18 cellular contexts compared by ENCODE assay signal in the genomic region with DNA sequence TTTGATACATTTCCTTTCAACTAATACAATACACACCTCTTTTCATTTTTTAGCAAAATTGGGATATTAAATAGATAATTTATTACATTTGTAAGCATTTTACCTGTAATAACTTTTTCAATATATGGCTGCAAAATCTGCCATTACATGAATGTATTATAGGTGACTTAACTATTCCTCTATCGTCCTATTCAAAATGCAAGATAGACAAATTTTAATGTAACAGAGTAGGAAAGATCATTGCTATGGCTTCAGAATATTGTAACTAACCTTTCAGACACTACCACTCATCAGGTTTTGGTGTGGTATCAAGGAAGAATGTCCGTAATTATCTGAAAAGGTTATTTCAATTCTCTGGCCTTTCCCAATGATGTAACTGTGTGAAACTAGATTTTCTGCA.
DNase-seq lines count a peak whose midpoint lies in the region; ATAC-seq, FAIRE-seq and TF ChIP-seq lines count a peak whose summit lies in the region.
"Had no signal": no experiment of that assay in that cellular context is flagged by ENCODE, and none has a peak within 500 bp of the region (broad histone marks: within the 10 kb centered on the region; RNA-seq: fewer than 3 reads in every experiment).

No MANE protein-coding gene starts in this region.

- H3K9me3 ChIP-seq in KOPT-K1 (ENCODE audit: insufficient read depth, low read length, poor library complexity, severe bottlenecking) (peaks cover 11% of the 10 kb centered on the region), neutrophil (no peaks in the 10 kb centered on the region), MG63 (no peaks in the 10 kb centered on the region)
- H3K9me3 ChIP-seq: esophagus muscularis mucosa had no signal

- H3K36me3 ChIP-seq in KOPT-K1 (ENCODE audit: insufficient read depth, low read length) (no peaks in the 10 kb centered on the region), neutrophil (peaks cover 16% of the 10 kb centered on the region), MG63 (peaks cover 44% of the 10 kb centered on the region)
- H3K36me3 ChIP-seq: esophagus muscularis mucosa had no signal

- FAIRE-seq in GM12892 (lab: Jason Lieb, UNC) = no peak
- FAIRE-seq: TTC549 had no signal

- peaks cover 8% of the 10 kb centered on the region for H3K9me3 Mint-ChIP-seq in T-helper 1 cell treated with Interleukin-12 subunit alpha and Interleukin-12 subunit beta and Interleukin-4 antibody, amounts not matched to agents 30 μg/mL and 1 μg/mL, for 36 hours
- peaks cover 4% of the 10 kb centered on the region for H3K9me3 Mint-ChIP-seq in activated naive CD8-positive, alpha-beta T cell treated with anti-CD3 and anti-CD28 coated beads, Interleukin-2, amount 10 ng/mL, durations not matched to agents 7 days and 5 days

- no peak for ATAC-seq in activated naive CD8-positive, alpha-beta T cell treated with anti-CD3 and anti-CD28 coated beads, Interleukin-2, amount 10 ng/mL, durations not matched to agents 7 days and 5 days (ENCODE audit: low read depth)
- ATAC-seq: heart left ventricle had no signal

- peaks cover 80% of the 10 kb centered on the region for H3K4me1 Mint-ChIP-seq in T-helper 1 cell treated with Interleukin-12 subunit alpha and Interleukin-12 subunit beta and Interleukin-4 antibody, amounts not matched to agents 30 μg/mL and 1 μg/mL, for 36 hours (ENCODE audit: low read depth)
- H3K4me1 Mint-ChIP-seq in activated naive CD8-positive, alpha-beta T cell treated with anti-CD3 and anti-CD28 coated beads, Interleukin-2, amount 10 ng/mL, durations not matched to agents 7 days and 5 days = peaks cover 80% of the 10 kb centered on the region

- no peaks in the 10 kb centered on the region for H3K27me3 Mint-ChIP-seq in T-helper 1 cell treated with Interleukin-12 subunit alpha and Interleukin-12 subunit beta and Interleukin-4 antibody, amounts not matched to agents 30 μg/mL and 1 μg/mL, for 36 hours (ENCODE audit: low read depth)
- no peaks in the 10 kb centered on the region for H3K27me3 Mint-ChIP-seq in activated naive CD8-positive, alpha-beta T cell treated with anti-CD3 and anti-CD28 coated beads, Interleukin-2, amount 10 ng/mL, durations not matched to agents 7 days and 5 days

- peak overlapping the region; percentile 69 for H3K4me3 Mint-ChIP-seq in T-helper 1 cell treated with Interleukin-12 subunit alpha and Interleukin-12 subunit beta and Interleukin-4 antibody, amounts not matched to agents 30 μg/mL and 1 μg/mL, for 36 hours
- peak overlapping the region; percentile 75 for H3K4me3 Mint-ChIP-seq in activated naive CD8-positive, alpha-beta T cell treated with anti-CD3 and anti-CD28 coated beads, Interleukin-2, amount 10 ng/mL, durations not matched to agents 7 days and 5 days

- H3K27ac ChIP-seq in KOPT-K1 (ENCODE audit: low read depth, low read length, poor library complexity, severe bottlenecking) (peak overlapping the region; percentile 61), neutrophil (peak overlapping the region; percentile 95)
- H3K27ac ChIP-seq: 22Rv1, esophagus muscularis mucosa had no signal

- H3K4me3 ChIP-seq in neutrophil (ENCODE audit: low read depth in 1 of 2, low read length in 1 of 2) = peak overlapping the region in 1 of 2 experiments; percentile 27
- H3K4me3 ChIP-seq in MG63 = no peak overlapping the region
- H3K4me3 ChIP-seq: esophagus muscularis mucosa, heart left ventricle had no signal

- H3K27me3 ChIP-seq in neutrophil = no peaks in the 10 kb centered on the region
- no peaks in the 10 kb centered on the region for H3K27me3 ChIP-seq in MG63
- H3K27me3 ChIP-seq: esophagus muscularis mucosa, heart left ventricle had no signal

- H3K36me3 Mint-ChIP-seq in T-helper 1 cell treated with Interleukin-12 subunit alpha and Interleukin-12 subunit beta and Interleukin-4 antibody, amounts not matched to agents 30 μg/mL and 1 μg/mL, for 36 hours (ENCODE audit: low read depth) = peaks cover 50% of the 10 kb centered on the region
- H3K36me3 Mint-ChIP-seq in activated naive CD8-positive, alpha-beta T cell treated with anti-CD3 and anti-CD28 coated beads, Interleukin-2, amount 10 ng/mL, durations not matched to agents 7 days and 5 days = peaks cover 50% of the 10 kb centered on the region

- DNase-seq in T-helper 1 cell = no peak
- DNase-seq in activated naive CD8-positive, alpha-beta T cell treated with anti-CD3 and anti-CD28 coated beads, Interleukin-2, amount 10 ng/mL, durations not matched to agents 7 days and 5 days = no peak
- no peak for DNase-seq in MG63
- no peak for DNase-seq in NCI-H446 (lab: John Stamatoyannopoulos, UW)
- no peak for DNase-seq in GM12892 (ENCODE audit: insufficient read length)
- DNase-seq: anterior cingulate cortex; Calu3; heart left ventricle; kidney glomerular epithelial cell; NCI-H2171; SHP77; stimulated activated CD4-positive, alpha-beta T cell treated with anti-CD3 and anti-CD28 coated beads, Interleukin-15, amount 100 ng/mL, for 24 hours had no signal

- POLR2A ChIA-PET in activated naive CD8-positive, alpha-beta T cell treated with anti-CD3 and anti-CD28 coated beads, Interleukin-2, amount 10 ng/mL, durations not matched to agents 7 days and 5 days (lab: Charles Lee) = interaction anchor here (1.2 to 5.2 kb wide), 2 partner anchors 10 to 20 kb away, joined by 4 to 28 read pairs; no protein-coding TSS in a partner anchor

- H3K27ac Mint-ChIP-seq in T-helper 1 cell treated with Interleukin-12 subunit alpha and Interleukin-12 subunit beta and Interleukin-4 antibody, amounts not matched to agents 30 μg/mL and 1 μg/mL, for 36 hours = peak overlapping the region; percentile 81
- peak overlapping the region; percentile 88 for H3K27ac Mint-ChIP-seq in activated naive CD8-positive, alpha-beta T cell treated with anti-CD3 and anti-CD28 coated beads, Interleukin-2, amount 10 ng/mL, durations not matched to agents 7 days and 5 days

- no peak for TF ChIP-seq POLR2A in GM12892 (IDR thresholded peaks at IDR 0.05; ENCODE audit: low read depth, low read length)

- TF ChIP-seq CTCF in neutrophil (IDR thresholded peaks at IDR 0.05) = no peak

- peaks cover 92 to 93% of the 10 kb centered on the region in 2 experiments for H3K4me1 ChIP-seq in neutrophil (ENCODE audit: control insufficient read depth in 1 of 2, insufficient read depth in 1 of 2, low read depth in 1 of 2, low read length in 1 of 2)
